8 cellular contexts compared by ENCODE assay signal in the genomic region with DNA sequence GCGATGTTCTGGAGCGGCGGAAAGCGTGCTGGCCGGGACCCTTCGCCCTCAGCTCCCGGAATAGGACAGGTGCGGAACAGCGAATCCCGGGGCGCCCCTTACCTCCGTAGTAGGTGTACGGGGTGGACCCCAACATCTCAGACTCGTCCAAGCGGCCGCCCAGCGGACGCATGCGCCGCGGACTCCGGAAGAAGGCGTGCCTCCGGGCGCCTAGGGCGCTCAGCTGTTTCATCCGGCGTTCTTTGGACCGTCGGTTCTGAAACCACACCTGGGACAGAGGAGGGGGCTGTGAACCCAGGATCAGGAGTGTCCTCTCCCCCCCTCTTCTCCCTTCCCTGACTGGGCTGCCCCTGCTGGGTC. TPM values are rescaled to one million over a fixed set of nuclear protein-coding genes. Genes with fewer than 3 reads are reported as not detected.
DNase-seq lines count a peak whose midpoint lies in the region; ATAC-seq and TF ChIP-seq lines count a peak whose summit lies in the region.

No MANE protein-coding gene starts in this region.

- H3K4me2 ChIP-seq in PC-3 (ENCODE audit: low read length), result peak overlapping the region; percentile 86

- peak overlapping the region; percentile 63; the same call in 1 of the 2 replicates for H2AFZ ChIP-seq in PC-3 (ENCODE audit: low read length)

- H3K4me3 ChIP-seq in PC-3 (ENCODE audit: low read length), result peak overlapping the region; percentile 65
- H3K4me3 ChIP-seq in fibroblast of villous mesenchyme (ENCODE audit: low read depth, low read length), result peak overlapping the region; percentile 51
- H3K4me3 ChIP-seq in rectal smooth muscle tissue (ENCODE audit: low read length), result peak overlapping the region; percentile 19
- H3K4me3 ChIP-seq in BE2C (ENCODE audit: low read depth, low read length), result no peak overlapping the region

- H3K9me3 ChIP-seq in PC-3 (ENCODE audit: low read length) (no peaks in the 10 kb centered on the region), BE2C (no peaks in the 10 kb centered on the region)

- no peaks in the 10 kb centered on the region for H3K36me3 ChIP-seq in PC-3 (ENCODE audit: low read depth, low read length)
- H3K36me3 ChIP-seq in rectal smooth muscle tissue (ENCODE audit: control insufficient read depth, insufficient read depth, low read length), result no peaks in the 10 kb centered on the region
- H3K36me3 ChIP-seq in BE2C, result no peaks in the 10 kb centered on the region

- CTCF ChIA-PET in PC-3 (lab: Charles Lee), result no interaction called here

- no peaks in the 10 kb centered on the region for H3F3A ChIP-seq in PC-3 (ENCODE audit: low read length, unreplicated experiment)

- H3K27me3 ChIP-seq in PC-3 (ENCODE audit: low read length) (peaks cover 94% of the 10 kb centered on the region), rectal smooth muscle tissue (ENCODE audit: control insufficient read depth, insufficient read depth, low read length) (peaks cover 64% of the 10 kb centered on the region), BE2C (peaks cover 94% of the 10 kb centered on the region)

- BruUV-seq in PC-3 (replicated peaks; lab: Mats Ljungman, UMichigan), result no TSS peak

- no peaks in the 10 kb centered on the region for H4K20me1 ChIP-seq in PC-3 (ENCODE audit: low read length)

- H3K27ac ChIP-seq in PC-3 (ENCODE audit: low read length) (no peak overlapping the region), rectal smooth muscle tissue (ENCODE audit: low read depth, low read length) (no peak overlapping the region)

- in situ Hi-C loops in GM13976 (cut with MboI; ENCODE audit: low sequenced_read_pairs, unreplicated experiment), result loop anchor here (25.0 kb wide), 2 partner anchors 445 to 945 kb away; partner anchors contain the start of gene TBX5

- no peak for TF ChIP-seq CTCF in GM13976 (IDR thresholded peaks at IDR 0.05; ENCODE audit: borderline replicate concordance, control extremely low read depth, extremely low read depth, insufficient read depth, missing control alignments)
- TF ChIP-seq CTCF in PC-3 (conservative IDR thresholded peaks at IDR 0.05; ENCODE audit: low read depth, low read length), result no peak
- no peak for TF ChIP-seq CTCF in fibroblast of villous mesenchyme (IDR thresholded peaks at IDR 0.05; ENCODE audit: insufficient read depth, low read depth, low read length)
- no peak for TF ChIP-seq CTCF in BE2C (IDR thresholded peaks at IDR 0.05; ENCODE audit: low read depth, low read length)

- ATAC-seq in PC-3 (no peak), esophagus mucosa (no peak)

- POLR2A ChIA-PET in PC-3 (lab: Charles Lee; ENCODE audit: unreplicated experiment), result no interaction called here

- no peaks in the 10 kb centered on the region for H3K79me2 ChIP-seq in PC-3 (ENCODE audit: low read length)

- DNase-seq in GM13976 (ENCODE audit: low spot score) (peak; percentile 37), PC-3 (no peak), fibroblast of villous mesenchyme (ENCODE audit: low read depth) (no peak), UCSD-AML1 (lab: John Stamatoyannopoulos, UW; ENCODE audit: unreplicated experiment) (no peak), BE2C (no peak)
- DNase-seq in effector CD4-positive, alpha-beta T cell, result no peak

- intact Hi-C loops in PC-3 (cut with micrococcal nuclease), result loop anchor here (10.0 kb wide), 1 partner anchor 318 kb away; no protein-coding TSS in a partner anchor

- H3K4me1 ChIP-seq in PC-3 (ENCODE audit: insufficient read depth, low read length) (peaks cover 8% of the 10 kb centered on the region; the same call in 1 of the 2 replicates), rectal smooth muscle tissue (ENCODE audit: control insufficient read depth, insufficient read depth, low read length) (no peaks in the 10 kb centered on the region), BE2C (no peaks in the 10 kb centered on the region)

- H3K9ac ChIP-seq in PC-3 (ENCODE audit: low read length) (0 out of 2 replicates have a peak overlapping the region, but pooled peaks have one; percentile 23), rectal smooth muscle tissue (ENCODE audit: low read length) (no peak overlapping the region)

- H3K9me2 ChIP-seq in PC-3 (replicated peaks; ENCODE audit: low read length), result no peaks in the 10 kb centered on the region

RNA-seq across cellular contexts. Expression of gene LHX5, which starts 4.5 kb away (rescaled TPM):
- total RNA-seq in PC-3 (2014; rRNA removed), result 0.23 and 0.26 TPM in 2 replicates
- total RNA-seq in fibroblast of villous mesenchyme, result not detected in 2 replicates
- total RNA-seq in esophagus mucosa, result not detected
- not detected for polyA plus RNA-seq in BE2C (2012; ENCODE audit: insufficient read depth, insufficient read length, low read depth)

RNA-seq across cellular contexts. Expression of gene SDSL, which starts 45.0 kb away (rescaled TPM):
- total RNA-seq in PC-3 (2014; rRNA removed) (14.0 and 19.9 TPM in 2 replicates), fibroblast of villous mesenchyme (3.5 and 5.2 TPM in 2 replicates), esophagus mucosa (2.3 TPM)
- 54.5 TPM for polyA plus RNA-seq in BE2C (2012; ENCODE audit: insufficient read depth, insufficient read length, low read depth)
